Comparison of ENCODE assay signal across 1 cellular context in the genomic region with DNA sequence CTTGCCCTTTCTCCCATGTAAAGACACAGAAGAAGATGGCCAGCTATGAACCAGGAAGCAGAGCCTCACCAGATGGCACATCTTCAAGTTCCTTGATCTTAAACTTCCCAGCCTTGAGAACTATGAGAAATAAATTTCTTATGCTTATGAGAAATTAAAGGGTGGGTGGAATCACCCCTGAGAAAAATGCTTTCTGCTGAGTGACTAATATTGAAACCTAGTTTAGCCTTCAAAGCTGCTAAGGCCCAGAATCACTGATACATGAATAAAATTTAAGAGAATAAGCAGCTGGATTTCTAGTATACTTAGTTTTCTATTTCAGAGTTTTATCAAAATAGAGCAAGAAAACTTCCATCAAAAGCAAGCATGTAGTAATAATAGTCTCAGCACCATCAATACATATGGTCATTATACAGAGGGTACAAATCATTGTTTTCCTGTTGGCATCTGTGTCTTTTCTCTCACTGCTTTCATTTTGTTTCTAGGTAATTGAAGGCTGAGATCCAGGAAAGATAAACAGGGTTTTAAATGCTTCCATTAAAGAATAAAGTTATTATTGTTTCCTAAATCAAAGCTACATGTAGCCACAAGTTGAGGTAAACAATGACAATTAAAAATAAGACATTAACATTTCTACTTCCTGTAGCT.
TF ChIP-seq lines count a peak whose summit lies in the region.

No MANE protein-coding gene starts in this region.

TF ChIP-seq in WTC11, 78 proteins besides CTCF, POLR2A, EP300 and RAD21 (continued from another document):
- TF ChIP-seq, protein P1, sequence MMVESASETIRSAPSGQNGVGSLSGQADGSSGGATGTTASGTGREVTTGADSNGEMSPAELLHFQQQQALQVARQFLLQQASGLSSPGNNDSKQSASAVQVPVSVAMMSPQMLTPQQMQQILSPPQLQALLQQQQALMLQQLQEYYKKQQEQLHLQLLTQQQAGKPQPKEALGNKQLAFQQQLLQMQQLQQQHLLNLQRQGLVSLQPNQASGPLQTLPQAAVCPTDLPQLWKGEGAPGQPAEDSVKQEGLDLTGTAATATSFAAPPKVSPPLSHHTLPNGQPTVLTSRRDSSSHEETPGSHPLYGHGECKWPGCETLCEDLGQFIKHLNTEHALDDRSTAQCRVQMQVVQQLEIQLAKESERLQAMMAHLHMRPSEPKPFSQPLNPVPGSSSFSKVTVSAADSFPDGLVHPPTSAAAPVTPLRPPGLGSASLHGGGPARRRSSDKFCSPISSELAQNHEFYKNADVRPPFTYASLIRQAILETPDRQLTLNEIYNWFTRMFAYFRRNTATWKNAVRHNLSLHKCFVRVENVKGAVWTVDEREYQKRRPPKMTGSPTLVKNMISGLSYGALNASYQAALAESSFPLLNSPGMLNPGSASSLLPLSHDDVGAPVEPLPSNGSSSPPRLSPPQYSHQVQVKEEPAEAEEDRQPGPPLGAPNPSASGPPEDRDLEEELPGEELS (CRISPR knock-in tag; IDR thresholded peaks at IDR 0.05), result no peak
- TF ChIP-seq HMGA2 (CRISPR knock-in tag; IDR thresholded peaks at IDR 0.05) (no peak), NR3C1 (CRISPR knock-in tag; conservative IDR thresholded peaks at IDR 0.05; ENCODE audit: low read depth) (no peak), MYBL2 (CRISPR knock-in tag; IDR thresholded peaks at IDR 0.05) (no peak), AFF4 (CRISPR knock-in tag; IDR thresholded peaks at IDR 0.05; ENCODE audit: borderline replicate concordance) (no peak), ZNF396 (CRISPR knock-in tag; IDR thresholded peaks at IDR 0.05; ENCODE audit: borderline replicate concordance) (no peak)
